ENCODE assay signal across 19 cellular contexts in genomic region chr3:47159153-47159552, GRCh38. TPM values are rescaled to one million over a fixed set of nuclear protein-coding genes. Genes with fewer than 3 reads are reported as not detected.
DNase-seq lines count a peak whose midpoint lies in the region; ATAC-seq and TF ChIP-seq lines count a peak whose summit lies in the region.
"Had no signal": no experiment of that assay in that cellular context is flagged by ENCODE, and none has a peak within 500 bp of the region (broad histone marks: within the 10 kb centered on the region; RNA-seq: fewer than 3 reads in every experiment).

No MANE protein-coding gene starts in this region.

- DNase-seq in activated CD4-positive, alpha-beta T cell treated with anti-CD3 and anti-CD28 coated beads for 36 hours, result no peak
- no peak for DNase-seq in activated CD4-positive, alpha-beta T cell treated with anti-CD3 and anti-CD28 coated beads for 48 hours
- no peak for DNase-seq in central memory CD8-positive, alpha-beta T cell (ENCODE audit: low spot score in 2 of 2)
- DNase-seq in trophoblast cell, result no peak
- DNase-seq in GM19240 (ENCODE audit: insufficient read length, low spot score), result no peak
- no peak for DNase-seq in NCI-H2227 (lab: John Stamatoyannopoulos, UW; ENCODE audit: unreplicated experiment)
- no peak for DNase-seq in gastrocnemius medialis
- DNase-seq: activated CD4-positive, alpha-beta T cell treated with anti-CD3 and anti-CD28 coated beads, Interleukin-2, amount 10 ng/mL, durations not matched to agents 24 days and 14 days; erythroblast; H7; kidney; NCI-H82; nucleus accumbens; stimulated activated CD8-positive, alpha-beta memory T cell treated with anti-CD3 and anti-CD28 coated beads, Interleukin-4, amount 100 ng/mL, for 48 hours; thyroid gland had no signal

- H3K4me3 Mint-ChIP-seq in activated CD4-positive, alpha-beta T cell treated with anti-CD3 and anti-CD28 coated beads for 36 hours, result no peak overlapping the region
- H3K4me3 Mint-ChIP-seq in central memory CD8-positive, alpha-beta T cell, result peak overlapping the region; percentile 25
- H3K4me3 Mint-ChIP-seq: activated T-helper 1 cell treated with anti-CD3 and anti-CD28 coated beads, Interleukin-12 subunit alpha, Interleukin-12 subunit beta, Interleukin-2, Interleukin-4 antibody, amounts not matched to agents 30 ng/mL and 10 ng/mL and 1 ng/mL, durations not matched to agents 14 hours and 24 hours and 36 hours; CD14-positive monocyte had no signal

- no peak overlapping the region for H4K91ac ChIP-seq in trophoblast cell (ENCODE audit: low read depth, low read length)

- H3K36me3 Mint-ChIP-seq in activated CD4-positive, alpha-beta T cell treated with anti-CD3 and anti-CD28 coated beads for 36 hours (ENCODE audit: low read depth), result peaks cover 23% of the 10 kb centered on the region
- peaks cover 22% of the 10 kb centered on the region for H3K36me3 Mint-ChIP-seq in central memory CD8-positive, alpha-beta T cell (ENCODE audit: insufficient read depth)

- no peak for TF ChIP-seq POLR2A in gastrocnemius medialis (IDR thresholded peaks at IDR 0.05)

- H3K27me3 Mint-ChIP-seq in activated CD4-positive, alpha-beta T cell treated with anti-CD3 and anti-CD28 coated beads for 36 hours, result no peaks in the 10 kb centered on the region
- H3K27me3 Mint-ChIP-seq in central memory CD8-positive, alpha-beta T cell, result no peaks in the 10 kb centered on the region
- H3K27me3 Mint-ChIP-seq: activated CD4-positive, alpha-beta T cell treated with anti-CD3 and anti-CD28 coated beads, Interleukin-2, amount 10 ng/mL, durations not matched to agents 24 days and 14 days had no signal

- TF ChIP-seq CTCF in Loucy (conservative IDR thresholded peaks at IDR 0.05; ENCODE audit: low read length) (no peak), gastrocnemius medialis (IDR thresholded peaks at IDR 0.05 in 4 of 5, conservative IDR thresholded peaks at IDR 0.05 in 1 of 5) (no peak)

- H3K14ac ChIP-seq in trophoblast cell (ENCODE audit: low read length), result no peak overlapping the region

- H3K9me3 ChIP-seq in Loucy (ENCODE audit: insufficient read depth, low read depth, low read length) (no peaks in the 10 kb centered on the region), trophoblast cell (ENCODE audit: insufficient read depth, low read depth, low read length) (no peaks in the 10 kb centered on the region), gastrocnemius medialis (no peaks in the 10 kb centered on the region)
- H3K9me3 ChIP-seq: thyroid gland had no signal

- H3K79me1 ChIP-seq in trophoblast cell (ENCODE audit: low read length), result peaks cover 10% of the 10 kb centered on the region

- no peak for ATAC-seq in activated CD4-positive, alpha-beta T cell treated with anti-CD3 and anti-CD28 coated beads for 36 hours
- no peak for ATAC-seq in central memory CD8-positive, alpha-beta T cell (replicated peaks; ENCODE audit: extremely low read depth, poor library complexity, severe bottlenecking)
- no peak for ATAC-seq in gastrocnemius medialis
- ATAC-seq: sciatic nerve had no signal

- peak overlapping the region; percentile 97 for H3K4me3 ChIP-seq in Loucy (ENCODE audit: low read length, poor library complexity, severe bottlenecking)
- H3K4me3 ChIP-seq in trophoblast cell (ENCODE audit: low read depth, low read length), result no peak overlapping the region
- H3K4me3 ChIP-seq in gastrocnemius medialis, result no peak overlapping the region
- H3K4me3 ChIP-seq: thyroid gland had no signal

- H3K36me3 ChIP-seq in Loucy (ENCODE audit: insufficient read depth, low read length) (no peaks in the 10 kb centered on the region), trophoblast cell (ENCODE audit: control insufficient read depth in 1 of 2, insufficient read depth in 2 of 2, low read length in 2 of 2) (no peaks in the 10 kb centered on the region), gastrocnemius medialis (no peaks in the 10 kb centered on the region)
- H3K36me3 ChIP-seq: thyroid gland had no signal

- peak overlapping the region; percentile 8 for H3K27ac Mint-ChIP-seq in activated CD4-positive, alpha-beta T cell treated with anti-CD3 and anti-CD28 coated beads for 36 hours
- H3K27ac Mint-ChIP-seq in central memory CD8-positive, alpha-beta T cell (ENCODE audit: low read depth), result peak overlapping the region; percentile 5
- H3K27ac Mint-ChIP-seq: activated CD4-positive, alpha-beta T cell treated with anti-CD3 and anti-CD28 coated beads, Interleukin-2, amount 10 ng/mL, durations not matched to agents 24 days and 14 days; activated T-helper 1 cell treated with anti-CD3 and anti-CD28 coated beads, Interleukin-12 subunit alpha, Interleukin-12 subunit beta, Interleukin-2, Interleukin-4 antibody, amounts not matched to agents 30 ng/mL and 10 ng/mL and 1 ng/mL, durations not matched to agents 14 hours and 24 hours and 36 hours had no signal

- intact Hi-C loops in activated CD4-positive, alpha-beta T cell treated with anti-CD3 and anti-CD28 coated beads for 36 hours (cut with DNase I, micrococcal nuclease), result no loop called here
- intact Hi-C loops in gastrocnemius medialis (cut with DNase I; ENCODE audit: low total_unique reads), result no loop called here

- no peak overlapping the region for H2BK12ac ChIP-seq in trophoblast cell (ENCODE audit: low read length)

- no peak overlapping the region for H2AK5ac ChIP-seq in trophoblast cell (ENCODE audit: low read length)

- no peaks in the 10 kb centered on the region for H3K9me2 ChIP-seq in Loucy (replicated peaks; ENCODE audit: low read depth, low read length)

- peaks cover 62% of the 10 kb centered on the region for H3K4me1 Mint-ChIP-seq in activated CD4-positive, alpha-beta T cell treated with anti-CD3 and anti-CD28 coated beads for 36 hours
- H3K4me1 Mint-ChIP-seq in central memory CD8-positive, alpha-beta T cell, result peaks cover 62% of the 10 kb centered on the region

- H3K9ac ChIP-seq in Loucy (ENCODE audit: low read depth, low read length, poor library complexity, severe bottlenecking) (peak overlapping the region; percentile 6), trophoblast cell (ENCODE audit: low read length) (no peak overlapping the region)

- H3K23ac ChIP-seq in trophoblast cell (ENCODE audit: low read length), result no peak overlapping the region

- no peak overlapping the region for H2BK5ac ChIP-seq in trophoblast cell (ENCODE audit: low read depth, low read length, poor library complexity)

- H3K4ac ChIP-seq in trophoblast cell (ENCODE audit: low read depth, low read length), result peak overlapping the region; percentile 83

- no peak overlapping the region for H2BK120ac ChIP-seq in trophoblast cell (ENCODE audit: insufficient read depth, low read length, poor library complexity)

- H3K27ac ChIP-seq in trophoblast cell (ENCODE audit: low read depth, low read length) (no peak overlapping the region), gastrocnemius medialis (peak overlapping the region in 2 of 4 donors; percentile 21 to 31)
- H3K27ac ChIP-seq: thyroid gland had no signal

- H3K27me3 ChIP-seq in Loucy (ENCODE audit: insufficient read depth, low read length, poor library complexity, severe bottlenecking) (no peaks in the 10 kb centered on the region), trophoblast cell (ENCODE audit: insufficient read depth, low read length) (no peaks in the 10 kb centered on the region), gastrocnemius medialis (no peaks in the 10 kb centered on the region)
- H3K27me3 ChIP-seq: thyroid gland had no signal

- H3K79me2 ChIP-seq in Loucy (ENCODE audit: insufficient read depth, low read length), result peaks cover 97% of the 10 kb centered on the region
- peaks cover 26% of the 10 kb centered on the region for H3K79me2 ChIP-seq in trophoblast cell (ENCODE audit: control insufficient read depth, insufficient read depth, low read length, poor library complexity)

- H4K20me1 ChIP-seq in Loucy (ENCODE audit: insufficient read depth, low read length, poor library complexity, severe bottlenecking), result peaks cover 82% of the 10 kb centered on the region

- H2AFZ ChIP-seq in Loucy (ENCODE audit: low read length) (no peak overlapping the region), trophoblast cell (ENCODE audit: insufficient read depth, low read length, poor library complexity) (no peak overlapping the region)

- no peak overlapping the region for H4K12ac ChIP-seq in trophoblast cell (ENCODE audit: low read depth, low read length)

- H3F3A ChIP-seq in Loucy (ENCODE audit: low read depth), result no peaks in the 10 kb centered on the region

- CTCF ChIA-PET in activated CD4-positive, alpha-beta T cell treated with anti-CD3 and anti-CD28 coated beads for 36 hours (lab: Charles Lee), result interaction anchor here (0.6 to 2.0 kb wide), 2 partner anchors 10 to 200 kb away, joined by 3 to 7 read pairs; no protein-coding TSS in a partner anchor

- H4K8ac ChIP-seq in trophoblast cell (ENCODE audit: low read depth, low read length), result no peak overlapping the region

- no CpG with 5 or more reads among the region's 1 CpG for WGBS in trophoblast cell (ENCODE audit: extremely low coverage, insufficient coverage, insufficient read length)

- H3K4me1 ChIP-seq in Loucy (ENCODE audit: insufficient read depth, low read length, poor library complexity, severe bottlenecking) (peaks cover 56% of the 10 kb centered on the region), trophoblast cell (ENCODE audit: control insufficient read depth in 1 of 2, insufficient read depth in 2 of 2, low read length in 2 of 2) (no peaks in the 10 kb centered on the region), gastrocnemius medialis (peaks cover 64 to 74% of the 10 kb centered on the region in 2 donors)

- no peak overlapping the region for H3K18ac ChIP-seq in trophoblast cell (ENCODE audit: low read length)

- H3K9me3 Mint-ChIP-seq in activated CD4-positive, alpha-beta T cell treated with anti-CD3 and anti-CD28 coated beads for 36 hours (ENCODE audit: low read depth), result no peaks in the 10 kb centered on the region
- no peaks in the 10 kb centered on the region for H3K9me3 Mint-ChIP-seq in central memory CD8-positive, alpha-beta T cell
- H3K9me3 Mint-ChIP-seq: activated CD4-positive, alpha-beta T cell treated with anti-CD3 and anti-CD28 coated beads, Interleukin-2, amount 10 ng/mL, durations not matched to agents 24 days and 14 days; activated T-helper 1 cell treated with anti-CD3 and anti-CD28 coated beads, Interleukin-12 subunit alpha, Interleukin-12 subunit beta, Interleukin-2, Interleukin-4 antibody, amounts not matched to agents 30 ng/mL and 10 ng/mL and 1 ng/mL, durations not matched to agents 14 hours and 24 hours and 36 hours; CD14-positive monocyte had no signal

- peak overlapping the region; percentile 92 for H3K4me2 ChIP-seq in Loucy (ENCODE audit: low read depth, low read length, poor library complexity, severe bottlenecking)
- no peak overlapping the region for H3K4me2 ChIP-seq in trophoblast cell (ENCODE audit: low read length)

- POLR2A ChIA-PET in activated CD4-positive, alpha-beta T cell treated with anti-CD3 and anti-CD28 coated beads for 36 hours (lab: Charles Lee), result no interaction called here

- in situ Hi-C loops in gastrocnemius medialis (cut with MboI; ENCODE audit: low sequenced_read_pairs in 4 of 4), result no loop called here

RNA-seq across cellular contexts. Expression of gene SETD2, which starts 4.8 kb away (rescaled TPM):
- 10 to 100 TPM; 31.8 to 35.8 TPM for total RNA-seq in activated CD4-positive, alpha-beta T cell treated with anti-CD3 and anti-CD28 coated beads for 36 hours
- polyA plus RNA-seq in trophoblast cell (2013), result 18.6 and 20.2 TPM in 2 replicates
- 10 to 100 TPM; 35.7 to 48.5 (median 40.4) TPM for total RNA-seq in gastrocnemius medialis
